In the genomic region with DNA sequence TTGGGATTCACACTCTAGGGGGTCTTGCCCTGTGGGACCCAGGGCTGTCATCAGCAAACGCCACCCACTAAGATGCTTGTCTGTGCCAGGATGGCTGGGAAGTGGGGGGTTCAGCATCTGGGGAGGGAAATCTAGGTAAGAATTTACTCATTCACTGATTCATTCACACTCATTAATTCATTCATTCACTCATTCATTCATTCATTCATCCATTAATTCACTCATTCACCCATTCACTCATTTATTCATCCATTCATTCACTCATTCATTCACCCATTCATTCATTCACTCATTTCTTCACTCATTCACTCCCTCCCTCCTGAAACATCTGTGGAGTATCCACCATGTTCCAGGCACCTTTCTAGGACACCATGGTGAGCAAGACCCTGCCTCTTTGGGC, we compare ENCODE assay signal across 30 cellular contexts.
"Had no signal": no experiment of that assay in that cellular context is flagged by ENCODE, and none has a peak within 500 bp of the region (broad histone marks: within the 10 kb centered on the region; RNA-seq: fewer than 3 reads in every experiment).

No MANE protein-coding gene starts in this region.

- FAIRE-seq: astrocyte, colon, endometrium, endothelial cell of umbilical vein, frontal cortex had no signal

- H3K36me3 ChIP-seq: esophagus squamous epithelium had no signal

- DNase-seq: activated CD4-positive, alpha-beta memory T cell treated with anti-CD3 and anti-CD28 coated beads, Interleukin-2, amount 10 ng/mL, durations not matched to agents 7 days and 5 days; activated CD4-positive, alpha-beta T cell treated with anti-CD3 and anti-CD28 coated beads for 1 hour; activated CD4-positive, alpha-beta T cell treated with anti-CD3 and anti-CD28 coated beads for 4 hours; activated CD4-positive, alpha-beta T cell treated with anti-CD3 and anti-CD28 coated beads, Interleukin-2, amount 10 ng/mL, durations not matched to agents 7 days and 5 days; activated CD4-positive, alpha-beta T cell treated with anti-CD3 and anti-CD28 coated beads, Interleukin-2, amount 50 U/mL, for 4 hours; activated CD8-positive, alpha-beta memory T cell treated with anti-CD3 and anti-CD28 coated beads, Interleukin-2, amount 50 U/mL, for 48 hours; activated gamma-delta T cell; activated naive CD4-positive, alpha-beta T cell; activated naive CD4-positive, alpha-beta T cell treated with anti-CD3 and anti-CD28 coated beads, Interleukin-2, amount 10 ng/mL, durations not matched to agents 7 days and 5 days; activated T-cell treated with anti-CD3 and anti-CD28 coated beads for 4 hours; activated T-cell treated with anti-CD3 and anti-CD28 coated beads, Interleukin-2, amount 50 U/mL, for 24 hours; activated T-cell treated with anti-CD3 and anti-CD28 coated beads, Interleukin-2, amount 50 U/mL, for 72 hours; amniotic stem cell; anterior cingulate cortex; caudate nucleus; cortex of kidney; dermis blood vessel endothelial cell; effector CD4-positive, alpha-beta T cell; effector memory CD8-positive, alpha-beta T cell; esophagus squamous epithelium; head of caudate nucleus; T-helper 1 cell; T-helper 17 cell had no signal

- ATAC-seq: activated T-cell treated with anti-CD3 and anti-CD28 coated beads, Interleukin-2, amount 50 U/mL, for 72 hours; effector memory CD8-positive, alpha-beta T cell; T-helper 17 cell; WTC11 had no signal

- H3K4me3 ChIP-seq: esophagus squamous epithelium had no signal

- H3K9me3 ChIP-seq: esophagus squamous epithelium had no signal

- H3K27ac ChIP-seq: epithelial cell of prostate, esophagus squamous epithelium had no signal
